In genomic region chr2:216117566-216117965, GRCh38 we compare ENCODE assay signal across 14 cellular contexts. TPM values are rescaled to one million over a fixed set of nuclear protein-coding genes. Genes with fewer than 3 reads are reported as not detected.
DNase-seq lines count a peak whose midpoint lies in the region; ATAC-seq, FAIRE-seq and TF ChIP-seq lines count a peak whose summit lies in the region.
"Had no signal": no experiment of that assay in that cellular context is flagged by ENCODE, and none has a peak within 500 bp of the region (broad histone marks: within the 10 kb centered on the region; RNA-seq: fewer than 3 reads in every experiment).

No MANE protein-coding gene starts in this region.

- CTCF ChIA-PET in AG04450 (lab: Charles Lee) = no interaction called here

- H3K9ac ChIP-seq in MM.1S (ENCODE audit: low read length) = no peak overlapping the region

- TF ChIP-seq CTCF in AG04450 (IDR thresholded peaks at IDR 0.05; ENCODE audit: low read depth, low read length) (no peak), glutamatergic neuron (IDR thresholded peaks at IDR 0.05; ENCODE audit: partially characterized antibody, unreplicated experiment) (no peak), upper lobe of left lung (IDR thresholded peaks at IDR 0.05) (no peak), MM.1S (IDR thresholded peaks at IDR 0.05; ENCODE audit: low read length) (no peak)

- POLR2A ChIA-PET in AG04450 (lab: Yijun Ruan, JAX) = interaction anchor here (0.7 kb wide), 1 partner anchor 185 kb away, joined by 3 read pairs; no protein-coding TSS in a partner anchor

- peaks cover 20% of the 10 kb centered on the region for H3F3A ChIP-seq in MM.1S (ENCODE audit: insufficient read depth, low read length)

- no peak overlapping the region for H2AFZ ChIP-seq in MM.1S (ENCODE audit: low read length)

- H3K27ac ChIP-seq in AG04450 (ENCODE audit: low read depth, low read length) = no peak overlapping the region
- no peak overlapping the region for H3K27ac ChIP-seq in upper lobe of left lung
- no peak overlapping the region for H3K27ac ChIP-seq in MM.1S (ENCODE audit: low read length)
- H3K27ac ChIP-seq: breast epithelium, RWPE1 had no signal

- peaks cover 95% of the 10 kb centered on the region for H3K4me1 Mint-ChIP-seq in activated naive CD8-positive, alpha-beta T cell (ENCODE audit: low read depth)
- H3K4me1 Mint-ChIP-seq in glutamatergic neuron (ENCODE audit: low read depth, unreplicated experiment) = peaks cover 61% of the 10 kb centered on the region

- no peaks in the 10 kb centered on the region for H3K27me3 Mint-ChIP-seq in activated naive CD8-positive, alpha-beta T cell
- H3K27me3 Mint-ChIP-seq in glutamatergic neuron (ENCODE audit: unreplicated experiment) = peaks cover 10% of the 10 kb centered on the region

- TF ChIP-seq POLR2A in GM12892 (IDR thresholded peaks at IDR 0.05; ENCODE audit: low read depth, low read length) (0 out of 2 replicates have a peak, but pooled peaks have one; percentile 4), upper lobe of left lung (IDR thresholded peaks at IDR 0.05) (no peak)

- peaks cover 87% of the 10 kb centered on the region for H3K79me2 ChIP-seq in MM.1S (ENCODE audit: low read length)

- H3K36me3 Mint-ChIP-seq in activated naive CD8-positive, alpha-beta T cell = peaks cover 39% of the 10 kb centered on the region
- H3K36me3 Mint-ChIP-seq in glutamatergic neuron (ENCODE audit: unreplicated experiment) = no peaks in the 10 kb centered on the region

- no peaks in the 10 kb centered on the region for H3K9me3 Mint-ChIP-seq in activated naive CD8-positive, alpha-beta T cell (ENCODE audit: low read depth)
- H3K9me3 Mint-ChIP-seq in glutamatergic neuron (ENCODE audit: unreplicated experiment) = peaks cover 17% of the 10 kb centered on the region

- H3K9me3 ChIP-seq in AG04450 (ENCODE audit: control insufficient read depth, insufficient read depth, low read length) (no peaks in the 10 kb centered on the region), upper lobe of left lung (no peaks in the 10 kb centered on the region), MM.1S (replicated peaks; ENCODE audit: insufficient read depth, low read length) (no peaks in the 10 kb centered on the region)
- H3K9me3 ChIP-seq: breast epithelium had no signal

- peak overlapping the region; percentile 99 for H3K27ac Mint-ChIP-seq in activated naive CD8-positive, alpha-beta T cell
- peak overlapping the region; percentile 77 for H3K27ac Mint-ChIP-seq in glutamatergic neuron (ENCODE audit: unreplicated experiment)

- H3K9me2 ChIP-seq in MM.1S (replicated peaks; ENCODE audit: insufficient read depth, low read length) = no peaks in the 10 kb centered on the region

- H3K4me1 ChIP-seq in upper lobe of left lung (peaks cover 21 to 49% (median 27%) of the 10 kb centered on the region in 4 donors), MM.1S (ENCODE audit: low read length) (peaks cover 22% of the 10 kb centered on the region)

- DNase-seq in AG04450 (ENCODE audit: low read depth, low spot score) (peak; percentile 11), GM12892 (ENCODE audit: insufficient read length) (no peak), glutamatergic neuron (no peak), upper lobe of left lung (no peak), NOMO-1 (lab: John Stamatoyannopoulos, UW; ENCODE audit: unreplicated experiment in 2 of 2) (no peak), MM.1S (no peak)
- DNase-seq: activated effector memory CD4-positive, alpha-beta T cell treated with Interleukin-2 at 50 U/mL for 16 hours; effector CD4-positive, alpha-beta T cell; stimulated activated CD4-positive, alpha-beta T cell treated with anti-CD3 and anti-CD28 coated beads, Interleukin-15, amount 100 ng/mL, for 24 hours had no signal

- no peak overlapping the region for H3K4me2 ChIP-seq in MM.1S (ENCODE audit: low read depth, low read length)

- 83 to 86% methylated on average over 3 of the region's 3 CpGs for WGBS in upper lobe of left lung, 2 donors

- ATAC-seq in upper lobe of left lung (ENCODE audit: low FRiP score in 2 of 2) (no peak), GM18519 (IDR thresholded peaks at IDR 0.05; ENCODE audit: low FRiP score, unreplicated experiment) (no peak)

- H3K4me3 ChIP-seq in AG04450 (ENCODE audit: low read depth, low read length) (no peak overlapping the region), upper lobe of left lung (no peak overlapping the region), MM.1S (ENCODE audit: low read length) (no peak overlapping the region)
- H3K4me3 ChIP-seq: breast epithelium had no signal

- no peaks in the 10 kb centered on the region for H3K27me3 ChIP-seq in AG04450 (ENCODE audit: control insufficient read depth, insufficient read depth, low read length)
- no peaks in the 10 kb centered on the region for H3K27me3 ChIP-seq in upper lobe of left lung
- H3K27me3 ChIP-seq in MM.1S (replicated peaks; ENCODE audit: insufficient read depth, low read length) = no peaks in the 10 kb centered on the region
- H3K27me3 ChIP-seq: breast epithelium had no signal

- H3K36me3 ChIP-seq in upper lobe of left lung (peaks cover 8 to 83% (median 59%) of the 10 kb centered on the region in 4 donors), MM.1S (replicated peaks; ENCODE audit: insufficient read depth, low read length) (peaks cover 34% of the 10 kb centered on the region)

- FAIRE-seq in GM12892 (lab: Jason Lieb, UNC) = no peak
- FAIRE-seq: GM18507 had no signal

- H4K20me1 ChIP-seq in MM.1S (ENCODE audit: insufficient read depth, low read length) = 0 out of 2 replicates have a peak, but pooled peaks cover 7% of the 10 kb centered on the region

- H3K4me3 Mint-ChIP-seq in activated naive CD8-positive, alpha-beta T cell = peak overlapping the region; percentile 46
- peak overlapping the region; percentile 61 for H3K4me3 Mint-ChIP-seq in glutamatergic neuron (ENCODE audit: unreplicated experiment)

- TF ChIP-seq EP300 in upper lobe of left lung (IDR thresholded peaks at IDR 0.05) = no peak

RNA-seq across cellular contexts. Expression of gene XRCC5, which starts 8.4 kb away (rescaled TPM):
- 427 and 471 TPM in 2 replicates for polyA plus RNA-seq in AG04450 (2011; rRNA removed)
- polyA minus RNA-seq in AG04450 (2011; rRNA and poly(A)+ RNA removed) = 378 and 632 TPM in 2 replicates
- 279 TPM for polyA plus RNA-seq in GM12892 (2012; ENCODE audit: missing spikeins)
- total RNA-seq in glutamatergic neuron (ENCODE audit: unreplicated experiment) (254 TPM), upper lobe of left lung (100 to 1,000 TPM in 5 of 6 donors, 10 to 100 TPM in 1; 57.3 to 163 (median 131) TPM)

RNA-seq across cellular contexts. Expression of gene TMEM169, which starts 35.8 kb away (rescaled TPM):
- 0.16 and 0.35 TPM in 2 replicates for polyA plus RNA-seq in AG04450 (2011; rRNA removed)
- 0.30 and 0.41 TPM in 2 replicates for polyA minus RNA-seq in AG04450 (2011; rRNA and poly(A)+ RNA removed)
- polyA plus RNA-seq in GM12892 (2012; ENCODE audit: missing spikeins) = 0.32 TPM
- 166 TPM for total RNA-seq in glutamatergic neuron (ENCODE audit: unreplicated experiment)
- 1 to 10 TPM in 1 of 6 donors, under 1 TPM in 3, not detected in 2; 0.15 to 1.1 (median 0.80) TPM for total RNA-seq in upper lobe of left lung

RNA-seq across cellular contexts. Expression of gene PECR, which starts 36.0 kb away (rescaled TPM):
- polyA plus RNA-seq in AG04450 (2011; rRNA removed) = 12.7 and 16.7 TPM in 2 replicates
- polyA minus RNA-seq in AG04450 (2011; rRNA and poly(A)+ RNA removed) = 6.7 and 12.0 TPM in 2 replicates
- polyA plus RNA-seq in GM12892 (2012; ENCODE audit: missing spikeins) = 23.6 TPM
- 33.0 TPM for total RNA-seq in glutamatergic neuron (ENCODE audit: unreplicated experiment)
- total RNA-seq in upper lobe of left lung = 10 to 100 TPM; 11.9 to 39.8 (median 20.3) TPM

Comparison
In these comparisons a context has a peak if more than half of its experiments do, and no peak if none do; other contexts are left out.
1. RNA of gene TMEM169, which starts 35.8 kb away (total RNA-seq): 166 TPM in glutamatergic neuron (single experiment); 0.15 to 1.1 TPM in upper lobe of left lung; every median in the first group is over 10 times any median in the second.